ENCODE assay signal across 8 cellular contexts in the genomic region with DNA sequence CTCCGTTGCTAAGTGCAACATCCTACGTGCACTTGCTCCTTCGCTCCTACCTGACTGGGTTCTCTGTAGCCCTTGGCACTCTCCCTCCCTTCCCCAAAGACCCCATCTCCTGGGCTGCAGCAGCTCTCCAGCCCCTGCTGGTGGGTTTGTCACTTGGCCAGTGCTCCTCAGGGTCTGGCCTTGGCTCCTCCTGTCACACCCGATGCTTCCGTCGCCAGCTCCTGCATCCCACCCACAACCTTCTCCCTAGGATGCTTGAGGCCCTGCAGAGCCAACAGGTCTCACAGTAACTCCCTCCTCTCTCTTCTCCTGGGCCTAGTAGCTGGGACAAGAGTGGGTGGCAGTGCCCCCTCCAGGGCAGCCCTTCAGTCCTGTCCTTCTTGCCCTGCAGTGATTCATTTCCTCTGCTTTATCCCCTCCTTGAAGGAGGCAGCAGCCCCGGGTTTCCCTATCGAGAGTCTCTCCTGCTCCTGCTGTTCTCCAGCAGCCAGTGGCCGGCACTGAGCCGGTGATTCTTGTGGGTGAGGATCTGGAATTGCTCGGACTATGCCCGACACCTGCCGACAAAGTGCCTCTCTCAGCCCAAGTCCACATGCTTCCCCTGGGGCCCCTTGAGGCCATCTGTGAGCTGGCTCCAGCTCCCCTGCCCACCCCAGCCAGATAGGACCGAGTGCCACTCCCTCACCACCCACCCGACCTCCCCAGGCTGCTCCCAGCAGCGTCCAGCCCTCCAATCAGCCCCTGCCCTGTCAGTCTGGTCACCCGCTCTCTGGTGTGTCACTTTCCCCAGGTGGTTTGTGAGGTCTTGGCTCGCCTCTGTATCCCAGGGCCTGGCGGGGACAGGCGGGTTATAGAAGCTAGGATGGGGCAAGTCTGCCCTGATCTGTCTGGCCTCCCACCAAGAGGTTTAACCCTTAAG. TPM values are rescaled to one million over a fixed set of nuclear protein-coding genes. Genes with fewer than 3 reads are reported as not detected.
A peak's percentile ranks its signal among the peaks of the same experiment; 100 is the strongest.
DNase-seq lines count a peak whose midpoint lies in the region; ATAC-seq and TF ChIP-seq lines count a peak whose summit lies in the region.

No MANE protein-coding gene starts in this region.

- intact Hi-C loops in esophagus squamous epithelium (cut with DNase I) (loop anchor here (5.0 kb wide), 1 partner anchor 229 kb away; no protein-coding TSS in a partner anchor), sigmoid colon (cut with DNase I) (no loop called here)

- no peak for TF ChIP-seq POLR2A in esophagus squamous epithelium (IDR thresholded peaks at IDR 0.05)
- no peak for TF ChIP-seq POLR2A in sigmoid colon (IDR thresholded peaks at IDR 0.05)

- H3K4me3 ChIP-seq in AG04450 (ENCODE audit: low read depth, low read length) (no peak overlapping the region), kidney epithelial cell (ENCODE audit: low read depth, low read length) (no peak overlapping the region), esophagus squamous epithelium (no peak overlapping the region), sigmoid colon (no peak overlapping the region)

- no peaks in the 10 kb centered on the region for H3K9me3 Mint-ChIP-seq in activated CD8-positive, alpha-beta T cell treated with anti-CD3 and anti-CD28 coated beads, Interleukin-2, amount 10 ng/mL, durations not matched to agents 7 days and 5 days (ENCODE audit: insufficient read depth)

- H3K4me1 Mint-ChIP-seq in activated CD8-positive, alpha-beta T cell treated with anti-CD3 and anti-CD28 coated beads, Interleukin-2, amount 10 ng/mL, durations not matched to agents 7 days and 5 days (ENCODE audit: low read depth), result peaks cover 9% of the 10 kb centered on the region

- POLR2A ChIA-PET in AG04450 (lab: Yijun Ruan, JAX), result interaction anchor here (0.7 to 0.9 kb wide), 2 partner anchors 12 to 14 kb away, joined by 4 to 5 read pairs; no protein-coding TSS in a partner anchor
- POLR2A ChIA-PET in activated CD8-positive, alpha-beta T cell treated with anti-CD3 and anti-CD28 coated beads, Interleukin-2, amount 10 ng/mL, durations not matched to agents 7 days and 5 days (lab: Charles Lee), result interaction anchor here (1.0 to 1.2 kb wide), 2 partner anchors 9 to 17 kb away, joined by 3 read pairs; a partner anchor contains a TSS

- peaks cover 5% of the 10 kb centered on the region for H3K27me3 Mint-ChIP-seq in activated CD8-positive, alpha-beta T cell treated with anti-CD3 and anti-CD28 coated beads, Interleukin-2, amount 10 ng/mL, durations not matched to agents 7 days and 5 days (ENCODE audit: low read depth)

- no peak overlapping the region for H3K4me3 Mint-ChIP-seq in activated CD8-positive, alpha-beta T cell treated with anti-CD3 and anti-CD28 coated beads, Interleukin-2, amount 10 ng/mL, durations not matched to agents 7 days and 5 days

- H3K27ac Mint-ChIP-seq in activated CD8-positive, alpha-beta T cell treated with anti-CD3 and anti-CD28 coated beads, Interleukin-2, amount 10 ng/mL, durations not matched to agents 7 days and 5 days, result no peak overlapping the region

- TF ChIP-seq CTCF in AG04450 (IDR thresholded peaks at IDR 0.05; ENCODE audit: low read depth, low read length) (peak; percentile 25; the same call in 1 of the 2 replicates), kidney epithelial cell (IDR thresholded peaks at IDR 0.05; ENCODE audit: insufficient read depth, low read length, poor library complexity, severe bottlenecking) (peak; percentile 22), esophagus squamous epithelium (IDR thresholded peaks at IDR 0.05) (no peak), sigmoid colon (IDR thresholded peaks at IDR 0.05) (no peak)

- H3K27ac ChIP-seq in AG04450 (ENCODE audit: low read depth, low read length) (peak overlapping the region; percentile 91), esophagus squamous epithelium (no peak overlapping the region), sigmoid colon (no peak overlapping the region)

- ATAC-seq in activated CD8-positive, alpha-beta T cell treated with anti-CD3 and anti-CD28 coated beads, Interleukin-2, amount 10 ng/mL, durations not matched to agents 7 days and 5 days, result peak; percentile 21

- no peaks in the 10 kb centered on the region for H3K27me3 ChIP-seq in AG04450 (ENCODE audit: control insufficient read depth, insufficient read depth, low read length)
- no peaks in the 10 kb centered on the region for H3K27me3 ChIP-seq in kidney epithelial cell (ENCODE audit: control insufficient read depth, insufficient read depth, low read length)
- peaks cover 0 to 27% (median 0%) of the 10 kb centered on the region in 4 donors for H3K27me3 ChIP-seq in esophagus squamous epithelium
- peaks cover 0 to 40% (median 8%) of the 10 kb centered on the region in 3 donors for H3K27me3 ChIP-seq in sigmoid colon

- CTCF ChIA-PET in AG04450 (lab: Charles Lee), result interaction anchor here (1.1 to 3.6 kb wide), 3 partner anchors 10 to 225 kb away, joined by 3 to 17 read pairs (median 4); no protein-coding TSS in a partner anchor
- CTCF ChIA-PET in activated CD8-positive, alpha-beta T cell treated with anti-CD3 and anti-CD28 coated beads, Interleukin-2, amount 10 ng/mL, durations not matched to agents 7 days and 5 days (lab: Charles Lee), result interaction anchor here (0.9 kb wide), 1 partner anchor 249 kb away, joined by 3 read pairs; no protein-coding TSS in a partner anchor

- H3K4me1 ChIP-seq in esophagus squamous epithelium, result peaks cover 13 to 53% (median 27%) of the 10 kb centered on the region in 3 donors
- H3K4me1 ChIP-seq in sigmoid colon, result peaks cover 0 to 24% (median 19%) of the 10 kb centered on the region in 4 donors

- 10 to 17% methylated on average over 15 to 17 of the region's 20 CpGs for WGBS in esophagus squamous epithelium, 2 donors
- 6 to 18% methylated on average over 20 of the region's 20 CpGs for WGBS in sigmoid colon, 2 donors

- DNase-seq in AG04450 (ENCODE audit: low read depth, low spot score) (no peak), H4 (ENCODE audit: low spot score) (peak; percentile 43), kidney epithelial cell (ENCODE audit: low read depth) (no peak), esophagus squamous epithelium (lab: John Stamatoyannopoulos, UW) (no peak), sigmoid colon (no peak), NCI-H128 (lab: John Stamatoyannopoulos, UW; ENCODE audit: unreplicated experiment) (no peak), AG08395 (ENCODE audit: low spot score) (no peak)
- no peak for DNase-seq in activated CD8-positive, alpha-beta T cell treated with anti-CD3 and anti-CD28 coated beads, Interleukin-2, amount 10 ng/mL, durations not matched to agents 7 days and 5 days

- H3K9me3 ChIP-seq in AG04450 (ENCODE audit: control insufficient read depth, insufficient read depth, low read length) (no peaks in the 10 kb centered on the region; the same call in 1 of the 2 replicates), esophagus squamous epithelium (no peaks in the 10 kb centered on the region), sigmoid colon (no peaks in the 10 kb centered on the region)

- H3K36me3 ChIP-seq in kidney epithelial cell (ENCODE audit: control insufficient read depth, insufficient read depth, low read length) (peaks cover 6% of the 10 kb centered on the region), esophagus squamous epithelium (peaks cover 8 to 21% (median 9%) of the 10 kb centered on the region in 3 donors), sigmoid colon (peaks cover 0 to 16% (median 4%) of the 10 kb centered on the region in 4 donors)

- peaks cover 16% of the 10 kb centered on the region for H3K36me3 Mint-ChIP-seq in activated CD8-positive, alpha-beta T cell treated with anti-CD3 and anti-CD28 coated beads, Interleukin-2, amount 10 ng/mL, durations not matched to agents 7 days and 5 days (ENCODE audit: low read depth)

- TF ChIP-seq EP300 in sigmoid colon (IDR thresholded peaks at IDR 0.05), result no peak

RNA-seq across cellular contexts. Expression of a gene that starts 3.8 kb away (rescaled TPM):
- polyA plus RNA-seq in AG04450 (2011; rRNA removed), result not detected in 2 replicates
- polyA minus RNA-seq in AG04450 (2011; rRNA and poly(A)+ RNA removed), result not detected in 2 replicates
- total RNA-seq in H4 (2014; rRNA removed; shearing (Covaris generic)), result not detected in 2 replicates
- total RNA-seq in activated CD8-positive, alpha-beta T cell treated with anti-CD3 and anti-CD28 coated beads, Interleukin-2, amount 10 ng/mL, durations not matched to agents 7 days and 5 days, result not detected
- not detected in 2 replicates for total RNA-seq in kidney epithelial cell
- total RNA-seq in esophagus squamous epithelium, result not detected
- total RNA-seq in sigmoid colon, result not detected
- polyA plus RNA-seq in sigmoid colon, result not detected

RNA-seq across cellular contexts. Expression of a gene that starts 17.1 kb away (rescaled TPM):
- polyA plus RNA-seq in AG04450 (2011; rRNA removed) (65.5 and 91.1 TPM in 2 replicates), sigmoid colon (100 to 1,000 TPM; 121 to 154 (median 134) TPM)
- polyA minus RNA-seq in AG04450 (2011; rRNA and poly(A)+ RNA removed), result 104 and 137 TPM in 2 replicates
- 118 and 119 TPM in 2 replicates for total RNA-seq in H4 (2014; rRNA removed; shearing (Covaris generic))
- total RNA-seq in activated CD8-positive, alpha-beta T cell treated with anti-CD3 and anti-CD28 coated beads, Interleukin-2, amount 10 ng/mL, durations not matched to agents 7 days and 5 days, result 100 to 1,000 TPM; 209 to 217 TPM
- total RNA-seq in kidney epithelial cell (113 and 119 TPM in 2 replicates), esophagus squamous epithelium (100 to 1,000 TPM in 3 of 4 donors, 10 to 100 TPM in 1; 84.5 to 244 (median 159) TPM), sigmoid colon (10 to 100 TPM; 32.1 to 79.5 (median 52.8) TPM)

Comparison
In these comparisons a context has a peak if more than half of its experiments do, and no peak if none do; other contexts are left out.
1. CTCF ChIP-seq: peak in AG04450 (single experiment) and kidney epithelial cell (single experiment); none in esophagus squamous epithelium (0 of 6) and sigmoid colon (0 of 4).